16 cellular contexts compared by ENCODE assay signal in the genomic region with DNA sequence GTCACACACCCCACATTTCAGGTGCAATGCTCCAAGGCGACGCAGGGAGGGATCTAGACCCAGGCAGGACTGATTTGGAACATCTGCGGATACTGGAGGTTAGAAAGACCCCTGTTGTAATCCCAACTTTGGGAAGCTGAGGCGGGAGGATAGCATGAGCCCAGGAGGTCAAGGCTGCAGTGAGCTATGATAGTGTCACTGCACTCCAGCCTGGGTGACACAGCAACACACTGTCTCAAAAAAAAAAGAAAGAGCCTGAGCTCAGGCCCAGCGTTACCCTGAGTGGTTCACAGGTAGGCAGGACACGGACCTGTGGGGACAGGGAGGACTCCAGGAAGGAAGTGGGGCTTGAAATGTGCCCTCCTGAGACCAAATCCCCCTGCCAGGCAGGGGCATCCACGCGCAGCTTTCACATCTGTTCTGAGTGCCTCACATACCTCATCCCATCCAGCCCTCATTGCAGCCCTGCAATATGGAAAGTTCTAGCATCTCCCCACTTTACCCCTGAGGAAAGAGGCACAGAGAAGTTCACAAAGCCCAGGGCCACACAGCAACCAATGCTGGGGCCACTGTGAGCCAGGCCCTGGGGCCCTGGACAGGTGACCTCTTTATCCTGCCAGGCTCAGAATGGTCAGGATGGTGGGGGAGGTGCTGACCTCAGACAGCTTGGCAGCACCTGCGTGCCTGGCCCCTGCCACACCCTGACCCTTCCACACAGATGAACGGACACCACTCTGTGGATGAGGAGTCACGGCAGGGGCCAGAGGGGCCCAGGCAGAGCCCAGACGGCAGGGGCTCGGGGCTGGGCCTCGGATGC. TPM values are rescaled to one million over a fixed set of nuclear protein-coding genes. Genes with fewer than 3 reads are reported as not detected.
DNase-seq lines count a peak whose midpoint lies in the region; ATAC-seq and TF ChIP-seq lines count a peak whose summit lies in the region.
"Had no signal": no experiment of that assay in that cellular context is flagged by ENCODE, and none has a peak within 500 bp of the region (broad histone marks: within the 10 kb centered on the region; RNA-seq: fewer than 3 reads in every experiment).

No MANE protein-coding gene starts in this region.

- H3K79me2 ChIP-seq in OCI-LY7 (ENCODE audit: insufficient read depth, low read depth, low read length) = no peaks in the 10 kb centered on the region

- intact Hi-C loops in adrenal gland (cut with DNase I) = no loop called here
- intact Hi-C loops in right lobe of liver (cut with DNase I) = no loop called here
- intact Hi-C loops in thyroid gland (cut with DNase I) = no loop called here
- intact Hi-C loops in spleen (cut with DNase I; ENCODE audit: low total_unique reads) = no loop called here
- intact Hi-C loops in OCI-LY7 (cut with micrococcal nuclease; ENCODE audit: unreplicated experiment) = no loop called here

- H3K27ac ChIP-seq in adrenal gland = peak overlapping the region; percentile 0 to 97 (median 87)
- peak overlapping the region; percentile 13 to 93 (median 84) for H3K27ac ChIP-seq in right lobe of liver
- peak overlapping the region; percentile 65 to 86 (median 75) for H3K27ac ChIP-seq in thyroid gland
- H3K27ac ChIP-seq in spleen = no peak overlapping the region
- no peak overlapping the region for H3K27ac ChIP-seq in OCI-LY7 (ENCODE audit: low read depth, low read length, poor library complexity, severe bottlenecking)
- H3K27ac ChIP-seq: coronary artery had no signal

- H3K9me3 ChIP-seq in adrenal gland (replicated peaks in 1 of 3) (no peaks in the 10 kb centered on the region), right lobe of liver (no peaks in the 10 kb centered on the region), thyroid gland (no peaks in the 10 kb centered on the region), spleen (no peaks in the 10 kb centered on the region), OCI-LY7 (ENCODE audit: low read length) (no peaks in the 10 kb centered on the region)
- H3K9me3 ChIP-seq: MG63 had no signal

- no TSS peak for BruUV-seq in OCI-LY7 (replicated peaks; lab: Mats Ljungman, UMichigan)

- no peak overlapping the region for H3K4me2 ChIP-seq in OCI-LY7 (ENCODE audit: low read length)

- DNase-seq in activated naive CD4-positive, alpha-beta T cell treated with anti-CD3 and anti-CD28 coated beads, Interleukin-2, amount 50 U/mL, for 72 hours (ENCODE audit: low spot score in 2 of 2) = no peak
- no peak for DNase-seq in activated naive CD4-positive, alpha-beta T cell (lab: John Stamatoyannopoulos, UW)
- DNase-seq in adrenal gland (peak in 3 of 7 donors; percentile 58 to 67 (median 65)), right lobe of liver (peak; percentile 65 to 85 (median 84)), thyroid gland (peak; percentile 38 to 60), spleen (no peak), OCI-LY7 (ENCODE audit: low spot score) (no peak), NCI-H1417 treated with DMSO at 0.1 percent for 48 hours (lab: John Stamatoyannopoulos, UW) (no peak)
- DNase-seq: 8988T; activated CD8-positive, alpha-beta T cell treated with anti-CD3 and anti-CD28 coated beads for 36 hours; CD4-positive, alpha-beta T cell; erythroblast; MG63; NCI-H2029 treated with DMSO at 0.1 percent for 48 hours; NCI-H69 had no signal

- no peaks in the 10 kb centered on the region for H3K27me3 ChIP-seq in adrenal gland
- H3K27me3 ChIP-seq in right lobe of liver = no peaks in the 10 kb centered on the region
- no peaks in the 10 kb centered on the region for H3K27me3 ChIP-seq in thyroid gland
- H3K27me3 ChIP-seq in spleen (replicated peaks in 1 of 7) = no peaks in the 10 kb centered on the region
- H3K27me3 ChIP-seq: MG63 had no signal

- H3K36me3 ChIP-seq in adrenal gland (replicated peaks in 1 of 2) (no peaks in the 10 kb centered on the region), right lobe of liver (no peaks in the 10 kb centered on the region), thyroid gland (no peaks in the 10 kb centered on the region), spleen (no peaks in the 10 kb centered on the region), OCI-LY7 (ENCODE audit: insufficient read depth, low read length) (no peaks in the 10 kb centered on the region)
- H3K36me3 ChIP-seq: MG63 had no signal

- no peaks in the 10 kb centered on the region; the same call in 1 of the 2 replicates for H4K20me1 ChIP-seq in OCI-LY7 (ENCODE audit: insufficient read depth, low read length)

- TF ChIP-seq POLR2A in adrenal gland (IDR thresholded peaks at IDR 0.05) = peak in 1 of 2 donors; percentile 31
- TF ChIP-seq POLR2A in right lobe of liver (IDR thresholded peaks at IDR 0.05) = no peak
- TF ChIP-seq POLR2A in thyroid gland (IDR thresholded peaks at IDR 0.05) = no peak
- no peak for TF ChIP-seq POLR2A in spleen (IDR thresholded peaks at IDR 0.05)

- ATAC-seq in activated naive CD4-positive, alpha-beta T cell treated with anti-CD3 and anti-CD28 coated beads, Interleukin-2, amount 50 U/mL, for 72 hours = no peak
- peak; percentile 27 to 60 (median 55) for ATAC-seq in right lobe of liver
- ATAC-seq: activated CD8-positive, alpha-beta T cell treated with anti-CD3 and anti-CD28 coated beads for 36 hours had no signal

- no peak overlapping the region for H2AFZ ChIP-seq in OCI-LY7 (ENCODE audit: low read length)

- H3K4me1 ChIP-seq in adrenal gland (replicated peaks in 1 of 2) = peaks cover 77 to 87% of the 10 kb centered on the region in 2 donors
- H3K4me1 ChIP-seq in right lobe of liver = peaks cover 0 to 94% (median 44%) of the 10 kb centered on the region in 4 donors
- H3K4me1 ChIP-seq in thyroid gland = peaks cover 65 to 92% of the 10 kb centered on the region in 2 donors
- peaks cover under 1 to 74% (median 36%) of the 10 kb centered on the region in 6 donors for H3K4me1 ChIP-seq in spleen
- H3K4me1 ChIP-seq in OCI-LY7 (ENCODE audit: insufficient read depth, low read length, poor library complexity, severe bottlenecking) = peaks cover 15% of the 10 kb centered on the region

- CTCF ChIA-PET in OCI-LY7 (lab: Charles Lee; ENCODE audit: unreplicated experiment) = no interaction called here

- WGBS in adrenal gland, 4 donors = 58 to 74% (median 68%) methylated on average over 12 to 14 of the region's 14 CpGs
- 47% methylated on average over 4 of the region's 14 CpGs for WGBS in right lobe of liver (ENCODE audit: insufficient coverage, low coverage, low lambda C conversion rate, missing lambda C conversion rate)
- WGBS in thyroid gland, 2 donors = 46 to 56% methylated on average over 14 of the region's 14 CpGs
- WGBS in spleen, 5 donors = 65 to 74% (median 68%) methylated on average over 11 to 14 of the region's 14 CpGs

- H3K9me2 ChIP-seq in OCI-LY7 (ENCODE audit: insufficient read depth, low read length) = no peaks in the 10 kb centered on the region

- POLR2A ChIA-PET in OCI-LY7 (lab: Charles Lee) = no interaction called here

- H3K27ac Mint-ChIP-seq in activated naive CD4-positive, alpha-beta T cell treated with anti-CD3 and anti-CD28 coated beads, Interleukin-2, amount 50 U/mL, for 72 hours = peak overlapping the region; percentile 45 to 46
- H3K27ac Mint-ChIP-seq: activated CD8-positive, alpha-beta T cell treated with anti-CD3 and anti-CD28 coated beads for 36 hours; CD4-positive, alpha-beta T cell had no signal

- TF ChIP-seq CTCF in adrenal gland (IDR thresholded peaks at IDR 0.05) (no peak), right lobe of liver (IDR thresholded peaks at IDR 0.05) (no peak), thyroid gland (IDR thresholded peaks at IDR 0.05) (no peak), spleen (IDR thresholded peaks at IDR 0.05 in 8 of 11, conservative IDR thresholded peaks at IDR 0.05 in 3 of 11) (no peak), OCI-LY7 (conservative IDR thresholded peaks at IDR 0.05; ENCODE audit: low read length) (no peak)

- H3K4me3 ChIP-seq in adrenal gland (no peak overlapping the region), right lobe of liver (no peak overlapping the region), thyroid gland (replicated peaks in 1 of 3) (no peak overlapping the region), spleen (no peak overlapping the region), OCI-LY7 (ENCODE audit: low read depth, low read length, poor library complexity, severe bottlenecking) (no peak overlapping the region)
- H3K4me3 ChIP-seq: coronary artery, MG63 had no signal

- no peaks in the 10 kb centered on the region for H3K9me3 Mint-ChIP-seq in activated naive CD4-positive, alpha-beta T cell treated with anti-CD3 and anti-CD28 coated beads, Interleukin-2, amount 50 U/mL, for 72 hours
- H3K9me3 Mint-ChIP-seq: activated CD8-positive, alpha-beta T cell treated with anti-CD3 and anti-CD28 coated beads for 36 hours; CD4-positive, alpha-beta T cell had no signal

- H3K36me3 Mint-ChIP-seq in activated naive CD4-positive, alpha-beta T cell treated with anti-CD3 and anti-CD28 coated beads, Interleukin-2, amount 50 U/mL, for 72 hours = no peaks in the 10 kb centered on the region

RNA-seq across cellular contexts. Expression of gene CCDC85C, which starts 34.1 kb away (rescaled TPM):
- total RNA-seq in activated naive CD4-positive, alpha-beta T cell treated with anti-CD3 and anti-CD28 coated beads, Interleukin-2, amount 50 U/mL, for 72 hours = 1 to 10 TPM; 5.1 to 8.4 TPM
- total RNA-seq in adrenal gland (10 to 100 TPM; 21.6 to 59.0 (median 41.3) TPM), right lobe of liver (10 to 100 TPM; 13.6 to 32.8 (median 21.8) TPM), thyroid gland (10 to 100 TPM in 3 of 4 donors, 1 to 10 TPM in 1; 8.6 to 28.3 (median 17.3) TPM), spleen (10 to 100 TPM in 4 of 7 donors, 1 to 10 TPM in 3; 6.0 to 12.4 (median 11.3) TPM), OCI-LY7 (2022) (14.6 and 15.0 TPM in 2 replicates)
- polyA plus RNA-seq in adrenal gland (10 to 100 TPM; 10.8 to 41.7 (median 23.4) TPM), spleen (1 to 10 TPM; 1.6 to 6.5 (median 1.9) TPM)
- 3.6 and 6.4 TPM in 2 replicates for total RNA-seq in OCI-LY7 (2014; rRNA removed; shearing (Covaris generic))

Comparison
In these comparisons a context has a peak if more than half of its experiments do, and no peak if none do; other contexts are left out.
1. ATAC-seq: peak in right lobe of liver (4 of 4); none in activated naive CD4-positive, alpha-beta T cell treated with anti-CD3 and anti-CD28 coated beads, Interleukin-2, amount 50 U/mL, for 72 hours (0 of 2).
2. DNase-seq: peak in right lobe of liver (3 of 3) and thyroid gland (2 of 2); none in activated naive CD4-positive, alpha-beta T cell treated with anti-CD3 and anti-CD28 coated beads, Interleukin-2, amount 50 U/mL, for 72 hours (0 of 2), activated naive CD4-positive, alpha-beta T cell (0 of 4), spleen (single experiment), OCI-LY7 (single experiment) and NCI-H1417 treated with DMSO at 0.1 percent for 48 hours (single experiment).
3. H3K27ac ChIP-seq: peak in adrenal gland (5 of 5), right lobe of liver (3 of 3) and thyroid gland (3 of 3); none in spleen (0 of 8) and OCI-LY7 (single experiment).